Comparison of ENCODE assay signal across 1 cellular context in the genomic region with DNA sequence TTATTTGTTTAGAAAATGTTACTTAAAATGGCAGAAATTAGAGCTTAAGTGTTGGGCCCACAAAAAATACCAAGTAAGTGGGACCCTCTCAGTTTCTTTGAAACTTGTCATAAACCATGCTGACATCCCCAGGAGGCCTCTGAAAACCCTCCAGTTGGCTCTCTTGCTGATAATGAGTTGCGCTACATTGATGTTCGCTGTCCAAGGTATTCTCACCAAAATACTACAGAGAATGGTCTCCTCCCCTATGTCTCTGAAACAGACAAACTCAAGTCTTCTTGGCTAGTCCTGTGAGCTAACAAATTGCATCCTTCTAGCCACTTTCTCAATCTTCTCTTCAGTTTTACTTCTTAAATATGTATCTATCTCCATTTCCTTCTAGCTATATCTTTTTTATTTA.
TF ChIP-seq lines count a peak whose summit lies in the region.

No MANE protein-coding gene starts in this region.

TF ChIP-seq in HCT116, 20 proteins besides CTCF, POLR2A, EP300 and RAD21 (continued from another document):
- TF ChIP-seq, protein P1, sequence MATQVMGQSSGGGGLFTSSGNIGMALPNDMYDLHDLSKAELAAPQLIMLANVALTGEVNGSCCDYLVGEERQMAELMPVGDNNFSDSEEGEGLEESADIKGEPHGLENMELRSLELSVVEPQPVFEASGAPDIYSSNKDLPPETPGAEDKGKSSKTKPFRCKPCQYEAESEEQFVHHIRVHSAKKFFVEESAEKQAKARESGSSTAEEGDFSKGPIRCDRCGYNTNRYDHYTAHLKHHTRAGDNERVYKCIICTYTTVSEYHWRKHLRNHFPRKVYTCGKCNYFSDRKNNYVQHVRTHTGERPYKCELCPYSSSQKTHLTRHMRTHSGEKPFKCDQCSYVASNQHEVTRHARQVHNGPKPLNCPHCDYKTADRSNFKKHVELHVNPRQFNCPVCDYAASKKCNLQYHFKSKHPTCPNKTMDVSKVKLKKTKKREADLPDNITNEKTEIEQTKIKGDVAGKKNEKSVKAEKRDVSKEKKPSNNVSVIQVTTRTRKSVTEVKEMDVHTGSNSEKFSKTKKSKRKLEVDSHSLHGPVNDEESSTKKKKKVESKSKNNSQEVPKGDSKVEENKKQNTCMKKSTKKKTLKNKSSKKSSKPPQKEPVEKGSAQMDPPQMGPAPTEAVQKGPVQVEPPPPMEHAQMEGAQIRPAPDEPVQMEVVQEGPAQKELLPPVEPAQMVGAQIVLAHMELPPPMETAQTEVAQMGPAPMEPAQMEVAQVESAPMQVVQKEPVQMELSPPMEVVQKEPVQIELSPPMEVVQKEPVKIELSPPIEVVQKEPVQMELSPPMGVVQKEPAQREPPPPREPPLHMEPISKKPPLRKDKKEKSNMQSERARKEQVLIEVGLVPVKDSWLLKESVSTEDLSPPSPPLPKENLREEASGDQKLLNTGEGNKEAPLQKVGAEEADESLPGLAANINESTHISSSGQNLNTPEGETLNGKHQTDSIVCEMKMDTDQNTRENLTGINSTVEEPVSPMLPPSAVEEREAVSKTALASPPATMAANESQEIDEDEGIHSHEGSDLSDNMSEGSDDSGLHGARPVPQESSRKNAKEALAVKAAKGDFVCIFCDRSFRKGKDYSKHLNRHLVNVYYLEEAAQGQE (IDR thresholded peaks at IDR 0.05; ENCODE audit: low read depth) = peak; percentile 81
